Comparison of ENCODE assay signal across 8 cellular contexts in the genomic region with DNA sequence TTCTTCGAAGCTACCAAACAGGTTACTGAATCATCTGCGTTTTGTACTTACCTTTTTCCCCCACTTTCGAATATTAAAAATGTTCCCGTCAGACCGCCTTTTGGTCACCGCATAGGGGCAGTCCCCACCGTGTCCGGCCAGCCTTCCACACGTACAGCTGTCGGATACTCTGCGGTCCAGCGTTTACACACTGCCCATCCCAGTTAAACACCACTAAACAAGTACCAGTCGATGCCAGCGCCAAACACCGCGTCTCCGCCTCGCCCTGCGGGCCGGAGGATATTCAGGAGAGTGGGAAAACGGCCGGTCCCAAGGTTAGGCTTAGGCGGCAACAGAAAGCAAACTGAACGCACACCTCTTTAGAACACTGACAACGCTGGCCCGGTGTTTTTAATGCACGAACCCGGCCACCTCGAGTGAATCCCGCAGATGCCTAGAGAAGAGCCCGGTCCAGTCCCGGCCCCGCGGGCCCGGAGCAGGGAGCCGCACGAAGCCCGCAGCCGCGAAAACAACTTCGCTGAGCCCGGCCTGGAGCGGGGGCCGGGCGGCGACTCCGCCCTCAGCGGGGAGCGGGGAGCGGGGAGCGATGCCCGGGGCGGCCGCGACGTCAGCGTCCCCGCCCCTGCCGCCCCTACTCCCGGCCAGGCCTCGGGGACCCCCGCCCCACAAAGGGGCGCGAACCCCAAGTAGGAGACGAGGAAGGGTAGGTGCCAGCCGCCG. TPM values are rescaled to one million over a fixed set of nuclear protein-coding genes. Genes with fewer than 3 reads are reported as not detected.
DNase-seq lines count a peak whose midpoint lies in the region; ATAC-seq and TF ChIP-seq lines count a peak whose summit lies in the region.

No MANE protein-coding gene starts in this region.

- peaks cover 19% of the 10 kb centered on the region for H3K4me1 ChIP-seq in stomach smooth muscle (ENCODE audit: control insufficient read depth, insufficient read depth, low read length)

- no peaks in the 10 kb centered on the region for H3K27me3 ChIP-seq in stomach smooth muscle (ENCODE audit: control insufficient read depth in 1 of 2, insufficient read depth in 2 of 2, low read length in 2 of 2)

- H3K27ac ChIP-seq in stomach smooth muscle (ENCODE audit: low read length): peak overlapping the region; percentile 97

- peak; percentile 27 for ATAC-seq in HG02973 (IDR thresholded peaks at IDR 0.05; ENCODE audit: unreplicated experiment)
- ATAC-seq in left lobe of liver: peak; percentile 66
- ATAC-seq in HG03442 (IDR thresholded peaks at IDR 0.05; ENCODE audit: unreplicated experiment): no peak

- no peak for TF ChIP-seq CTCF in GM12875 (IDR thresholded peaks at IDR 0.05; ENCODE audit: borderline replicate concordance, insufficient read depth, low read depth, low read length)
- no peak for TF ChIP-seq CTCF in cardiac fibroblast (IDR thresholded peaks at IDR 0.05; ENCODE audit: low read depth, low read length)

- peak overlapping the region; percentile 94 to 99 for H3K9ac ChIP-seq in stomach smooth muscle (ENCODE audit: low read length in 2 of 2)

- DNase-seq in Ammon's horn (ENCODE audit: low spot score): peak; percentile 63
- DNase-seq in NCI-H748 (lab: John Stamatoyannopoulos, UW; ENCODE audit: unreplicated experiment): peak; percentile 69
- DNase-seq in cardiac fibroblast (ENCODE audit: low read depth in 2 of 2): peak; percentile 39 to 50
- peak; percentile 66 for DNase-seq in left lobe of liver (ENCODE audit: low spot score)

- peaks cover 1 to 8% of the 10 kb centered on the region in 2 donors for H3K36me3 ChIP-seq in stomach smooth muscle (ENCODE audit: control insufficient read depth in 2 of 2, insufficient read depth in 2 of 2, low read length in 2 of 2)

- H3K4me3 ChIP-seq in GM12875 (ENCODE audit: low read depth, low read length): peak overlapping the region; percentile 73
- H3K4me3 ChIP-seq in cardiac fibroblast (replicated peaks in 1 of 2; ENCODE audit: low read depth in 2 of 2, low read length in 2 of 2): peak overlapping the region; percentile 74 to 77
- H3K4me3 ChIP-seq in stomach smooth muscle (ENCODE audit: low read length in 2 of 2): peak overlapping the region; percentile 98

- no peaks in the 10 kb centered on the region for H3K9me3 ChIP-seq in stomach smooth muscle (ENCODE audit: control insufficient read depth in 2 of 2, low read length in 2 of 2)

RNA-seq across cellular contexts. Expression of a gene that starts 0.7 kb away (rescaled TPM):
- 5.5 TPM for total RNA-seq in left lobe of liver

RNA-seq across cellular contexts. Expression of a gene that starts 10.1 kb away (rescaled TPM):
- 20.0 TPM for total RNA-seq in left lobe of liver

RNA-seq across cellular contexts. Expression of a gene that starts 11.9 kb away (rescaled TPM):
- total RNA-seq in left lobe of liver: 9.7 TPM

RNA-seq across cellular contexts. Expression of a gene that starts 33.0 kb away (rescaled TPM):
- total RNA-seq in left lobe of liver: 38.4 TPM

RNA-seq across cellular contexts. Expression of a gene that starts 57.7 kb away (rescaled TPM):
- total RNA-seq in left lobe of liver: 0.05 TPM
